15 cellular contexts compared by ENCODE assay signal in the genomic region with DNA sequence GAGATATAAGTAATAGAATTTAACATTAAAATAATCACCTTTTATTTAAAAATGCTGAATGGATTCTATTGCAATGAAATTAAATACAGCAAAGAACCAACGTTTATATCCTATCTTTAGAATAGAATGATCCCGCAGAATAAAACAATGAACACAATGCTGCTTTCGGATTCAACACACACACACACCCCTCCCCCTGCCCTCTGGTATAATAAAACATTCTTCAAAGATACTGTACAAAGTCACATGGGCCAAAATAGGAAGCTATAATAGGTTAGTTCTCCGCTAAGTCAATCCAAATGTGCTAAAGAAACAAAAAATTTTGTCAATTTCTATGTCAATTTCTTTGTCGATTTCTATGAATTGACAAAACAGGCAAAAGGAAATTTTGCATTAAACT. TPM values are rescaled to one million over a fixed set of nuclear protein-coding genes. Genes with fewer than 3 reads are reported as not detected.
DNase-seq lines count a peak whose midpoint lies in the region; ATAC-seq and TF ChIP-seq lines count a peak whose summit lies in the region.
"Had no signal": no experiment of that assay in that cellular context is flagged by ENCODE, and none has a peak within 500 bp of the region (broad histone marks: within the 10 kb centered on the region; RNA-seq: fewer than 3 reads in every experiment).

No MANE protein-coding gene starts in this region.

- no peak for DNase-seq in activated CD4-positive, alpha-beta T cell treated with anti-CD3 and anti-CD28 coated beads for 36 hours
- DNase-seq in activated CD4-positive, alpha-beta T cell treated with anti-CD3 and anti-CD28 coated beads for 1 hour, result no peak
- DNase-seq in CD4-positive, alpha-beta T cell, result no peak
- DNase-seq in central memory CD8-positive, alpha-beta T cell (ENCODE audit: low spot score in 2 of 2), result no peak
- DNase-seq in naive thymus-derived CD4-positive, alpha-beta T cell, result no peak
- no peak for DNase-seq in GOT3 (lab: John Stamatoyannopoulos, UW)
- DNase-seq in stimulated activated CD4-positive, alpha-beta T cell treated with anti-CD3 and anti-CD28 coated beads, Interleukin-2, amount 100 ng/mL, for 24 hours, result no peak
- DNase-seq in NCI-H2196 (lab: John Stamatoyannopoulos, UW; ENCODE audit: unreplicated experiment), result no peak
- DNase-seq: DMS53, GF-D8, HCEC 1CT, HFFc6 had no signal

- POLR2A ChIA-PET in activated CD4-positive, alpha-beta T cell treated with anti-CD3 and anti-CD28 coated beads for 36 hours (lab: Charles Lee), result no interaction called here
- POLR2A ChIA-PET in CD4-positive, alpha-beta T cell (lab: Charles Lee), result no interaction called here
- POLR2A ChIA-PET in naive thymus-derived CD4-positive, alpha-beta T cell (lab: Charles Lee), result interaction anchor here (0.7 to 1.0 kb wide), 4 partner anchors 12 to 82 kb away, joined by 3 to 4 read pairs (median 3); no protein-coding TSS in a partner anchor

- H3K27ac Mint-ChIP-seq in activated CD4-positive, alpha-beta T cell treated with anti-CD3 and anti-CD28 coated beads for 36 hours, result peak overlapping the region; percentile 34
- peak overlapping the region; percentile 73 for H3K27ac Mint-ChIP-seq in CD4-positive, alpha-beta T cell
- H3K27ac Mint-ChIP-seq in central memory CD8-positive, alpha-beta T cell (ENCODE audit: low read depth), result peak overlapping the region; percentile 59
- peak overlapping the region in 7 of 9 donors; percentile 61 to 82 (median 79) for H3K27ac Mint-ChIP-seq in naive thymus-derived CD4-positive, alpha-beta T cell
- H3K27ac Mint-ChIP-seq: HFFc6 had no signal

- ATAC-seq in activated CD4-positive, alpha-beta T cell treated with anti-CD3 and anti-CD28 coated beads for 36 hours, result no peak
- no peak for ATAC-seq in CD4-positive, alpha-beta T cell (ENCODE audit: poor library complexity)
- ATAC-seq in central memory CD8-positive, alpha-beta T cell (replicated peaks; ENCODE audit: extremely low read depth, poor library complexity, severe bottlenecking), result no peak
- ATAC-seq in naive thymus-derived CD4-positive, alpha-beta T cell, result no peak

- H3K27ac ChIP-seq in CD4-positive, alpha-beta T cell (ENCODE audit: low read depth, low read length), result no peak overlapping the region
- H3K27ac ChIP-seq in naive thymus-derived CD4-positive, alpha-beta T cell (ENCODE audit: low read depth, low read length), result no peak overlapping the region
- H3K27ac ChIP-seq: 22Rv1, HL-60 had no signal

- H3K4me1 ChIP-seq in naive thymus-derived CD4-positive, alpha-beta T cell (ENCODE audit: control insufficient read depth in 2 of 2, insufficient read depth in 2 of 2, low read length in 2 of 2), result peaks cover 0 to 47% of the 10 kb centered on the region in 2 donors

- no peaks in the 10 kb centered on the region for H3K27me3 ChIP-seq in CD4-positive, alpha-beta T cell (ENCODE audit: control insufficient read depth, insufficient read depth, low read length)
- no peaks in the 10 kb centered on the region for H3K27me3 ChIP-seq in naive thymus-derived CD4-positive, alpha-beta T cell (ENCODE audit: control insufficient read depth in 2 of 2, insufficient read depth in 2 of 2, low read length in 2 of 2)

- H3K4me3 ChIP-seq in naive thymus-derived CD4-positive, alpha-beta T cell (ENCODE audit: low read length), result no peak overlapping the region

- H3K36me3 ChIP-seq in naive thymus-derived CD4-positive, alpha-beta T cell (ENCODE audit: control insufficient read depth in 2 of 3, insufficient read depth in 3 of 3, low read length in 3 of 3), result peaks cover 7 to 34% (median 7%) of the 10 kb centered on the region in 3 experiments

- intact Hi-C loops in activated CD4-positive, alpha-beta T cell treated with anti-CD3 and anti-CD28 coated beads for 36 hours (cut with DNase I, micrococcal nuclease), result no loop called here
- intact Hi-C loops in CD4-positive, alpha-beta T cell (cut with DNase I, micrococcal nuclease), result no loop called here
- intact Hi-C loops in naive thymus-derived CD4-positive, alpha-beta T cell (cut with micrococcal nuclease), result no loop called here

- H3K4me1 Mint-ChIP-seq in activated CD4-positive, alpha-beta T cell treated with anti-CD3 and anti-CD28 coated beads for 36 hours, result peaks cover 67% of the 10 kb centered on the region
- peaks cover 81% of the 10 kb centered on the region for H3K4me1 Mint-ChIP-seq in CD4-positive, alpha-beta T cell (ENCODE audit: low read depth)
- peaks cover 40% of the 10 kb centered on the region for H3K4me1 Mint-ChIP-seq in central memory CD8-positive, alpha-beta T cell
- H3K4me1 Mint-ChIP-seq in naive thymus-derived CD4-positive, alpha-beta T cell, result peaks cover 60 to 99% (median 82%) of the 10 kb centered on the region in 7 donors

- H3K27me3 Mint-ChIP-seq in activated CD4-positive, alpha-beta T cell treated with anti-CD3 and anti-CD28 coated beads for 36 hours, result no peaks in the 10 kb centered on the region
- H3K27me3 Mint-ChIP-seq in CD4-positive, alpha-beta T cell, result no peaks in the 10 kb centered on the region
- H3K27me3 Mint-ChIP-seq in central memory CD8-positive, alpha-beta T cell, result no peaks in the 10 kb centered on the region
- H3K27me3 Mint-ChIP-seq in naive thymus-derived CD4-positive, alpha-beta T cell, result no peaks in the 10 kb centered on the region

- no peak for TF ChIP-seq CTCF in CD4-positive, alpha-beta T cell (IDR thresholded peaks at IDR 0.05)

- H3K4me3 Mint-ChIP-seq in activated CD4-positive, alpha-beta T cell treated with anti-CD3 and anti-CD28 coated beads for 36 hours, result no peak overlapping the region
- no peak overlapping the region for H3K4me3 Mint-ChIP-seq in CD4-positive, alpha-beta T cell
- no peak overlapping the region for H3K4me3 Mint-ChIP-seq in central memory CD8-positive, alpha-beta T cell
- H3K4me3 Mint-ChIP-seq in naive thymus-derived CD4-positive, alpha-beta T cell, result peak overlapping the region in 3 of 10 donors; percentile 9 to 58 (median 55)
- H3K4me3 Mint-ChIP-seq: CD14-positive monocyte, HFFc6 had no signal

- H3K9me3 ChIP-seq in CD4-positive, alpha-beta T cell (ENCODE audit: control insufficient read depth, low read length), result no peaks in the 10 kb centered on the region
- no peaks in the 10 kb centered on the region for H3K9me3 ChIP-seq in naive thymus-derived CD4-positive, alpha-beta T cell (ENCODE audit: control insufficient read depth in 2 of 3, low read length in 3 of 3)

- H3K9me3 Mint-ChIP-seq in activated CD4-positive, alpha-beta T cell treated with anti-CD3 and anti-CD28 coated beads for 36 hours (ENCODE audit: low read depth), result no peaks in the 10 kb centered on the region
- no peaks in the 10 kb centered on the region for H3K9me3 Mint-ChIP-seq in CD4-positive, alpha-beta T cell
- H3K9me3 Mint-ChIP-seq in central memory CD8-positive, alpha-beta T cell, result no peaks in the 10 kb centered on the region
- H3K9me3 Mint-ChIP-seq in naive thymus-derived CD4-positive, alpha-beta T cell, result peaks cover 0 to 3% (median 0%) of the 10 kb centered on the region in 11 donors
- H3K9me3 Mint-ChIP-seq: HFFc6 had no signal

- CTCF ChIA-PET in activated CD4-positive, alpha-beta T cell treated with anti-CD3 and anti-CD28 coated beads for 36 hours (lab: Charles Lee), result interaction anchor here (1.5 to 2.9 kb wide), 3 partner anchors 8 to 91 kb away, joined by 5 to 12 read pairs (median 11); no protein-coding TSS in a partner anchor
- CTCF ChIA-PET in CD4-positive, alpha-beta T cell (lab: Charles Lee), result interaction anchor here (0.6 kb wide), 1 partner anchor 15 kb away, joined by 3 read pairs; no protein-coding TSS in a partner anchor
- CTCF ChIA-PET in naive thymus-derived CD4-positive, alpha-beta T cell (lab: Charles Lee), result interaction anchor here (0.6 to 3.6 kb wide), 6 partner anchors 8 to 91 kb away, joined by 3 to 22 read pairs (median 5); no protein-coding TSS in a partner anchor

- H3K36me3 Mint-ChIP-seq in activated CD4-positive, alpha-beta T cell treated with anti-CD3 and anti-CD28 coated beads for 36 hours (ENCODE audit: low read depth), result peaks cover 52% of the 10 kb centered on the region
- peaks cover 86% of the 10 kb centered on the region for H3K36me3 Mint-ChIP-seq in CD4-positive, alpha-beta T cell (ENCODE audit: low read depth)
- peaks cover 27% of the 10 kb centered on the region for H3K36me3 Mint-ChIP-seq in central memory CD8-positive, alpha-beta T cell (ENCODE audit: insufficient read depth)
- H3K36me3 Mint-ChIP-seq in naive thymus-derived CD4-positive, alpha-beta T cell, result peaks cover 7 to 57% (median 32%) of the 10 kb centered on the region in 5 donors

RNA-seq across cellular contexts. Expression of gene TMEM123, which starts 47.1 kb away (rescaled TPM):
- 100 to 1,000 TPM; 179 to 392 TPM for total RNA-seq in activated CD4-positive, alpha-beta T cell treated with anti-CD3 and anti-CD28 coated beads for 36 hours
- 100 to 1,000 TPM; 288 to 307 TPM for total RNA-seq in CD4-positive, alpha-beta T cell
- 100 to 1,000 TPM; 270 to 495 (median 437) TPM for total RNA-seq in naive thymus-derived CD4-positive, alpha-beta T cell
- 100 to 1,000 TPM; 811 to 922 TPM for polyA plus RNA-seq in naive thymus-derived CD4-positive, alpha-beta T cell

RNA-seq across cellular contexts. Expression of gene BIRC2, which starts 58.5 kb away (rescaled TPM):
- total RNA-seq in activated CD4-positive, alpha-beta T cell treated with anti-CD3 and anti-CD28 coated beads for 36 hours, result 10 to 100 TPM; 33.0 to 48.8 TPM
- 100 to 1,000 TPM; 107 to 109 TPM for total RNA-seq in CD4-positive, alpha-beta T cell
- 100 to 1,000 TPM in 1 of 5 experiments, 10 to 100 TPM in 4; 37.5 to 103 (median 72.0) TPM for total RNA-seq in naive thymus-derived CD4-positive, alpha-beta T cell
- polyA plus RNA-seq in naive thymus-derived CD4-positive, alpha-beta T cell, result 10 to 100 TPM; 35.2 to 42.8 TPM
